ENCODE assay signal across 22 cellular contexts in genomic region chr14:33483110-33483509, GRCh38.
DNase-seq lines count a peak whose midpoint lies in the region; ATAC-seq, FAIRE-seq and TF ChIP-seq lines count a peak whose summit lies in the region.
"Had no signal": no experiment of that assay in that cellular context is flagged by ENCODE, and none has a peak within 500 bp of the region (broad histone marks: within the 10 kb centered on the region; RNA-seq: fewer than 3 reads in every experiment).

No MANE protein-coding gene starts in this region.

- H3K79me2 ChIP-seq in HepG2 (ENCODE audit: insufficient read depth, low read length) (no peaks in the 10 kb centered on the region), K562 (ENCODE audit: control insufficient read depth, insufficient read depth, low read length) (no peaks in the 10 kb centered on the region)

- H4K20me1 ChIP-seq in HepG2 (ENCODE audit: insufficient read depth, low read length) (no peaks in the 10 kb centered on the region), K562 (replicated peaks; ENCODE audit: control insufficient read depth, insufficient read depth, low read length) (no peaks in the 10 kb centered on the region)
- H4K20me1 ChIP-seq: BLaER1 treated with 17β-estradiol and CSF1 and Interleukin-3, amounts not matched to agents 10 nM and 100 nM had no signal

- POLR2A ChIA-PET in HepG2 (lab: Yijun Ruan, JAX) (no interaction called here), K562 (lab: Yijun Ruan, JAX) (interaction anchor here (0.6 kb wide), 1 partner anchor 162 kb away, joined by 4 read pairs; no protein-coding TSS in a partner anchor)

- CTCF ChIA-PET in HepG2 (lab: Yijun Ruan, JAX; ENCODE audit: low intra/inter-chr PET ratio, low total read pairs) (no interaction called here), K562 (lab: Yijun Ruan, JAX; ENCODE audit: low intra/inter-chr PET ratio) (no interaction called here)

- intact Hi-C loops in HepG2 (cut with micrococcal nuclease; ENCODE audit: unreplicated experiment) = no loop called here
- intact Hi-C loops in right lobe of liver (cut with DNase I) = no loop called here
- intact Hi-C loops in K562 (cut with micrococcal nuclease) = no loop called here
- intact Hi-C loops in adrenal gland (cut with DNase I) = no loop called here

- TF ChIP-seq POLR2A in HepG2 (IDR thresholded peaks at IDR 0.05; ENCODE audit: insufficient read depth in 1 of 2, low read depth in 2 of 2, low read length in 2 of 2) = no peak
- no peak for TF ChIP-seq POLR2A in right lobe of liver (IDR thresholded peaks at IDR 0.05)
- no peak for TF ChIP-seq POLR2A in K562 (conservative IDR thresholded peaks at IDR 0.05)
- TF ChIP-seq POLR2A in adrenal gland (IDR thresholded peaks at IDR 0.05) = no peak

- H3K9me3 ChIP-seq in HepG2 (ENCODE audit: low read length) = no peaks in the 10 kb centered on the region
- H3K9me3 ChIP-seq in right lobe of liver = no peaks in the 10 kb centered on the region
- no peaks in the 10 kb centered on the region for H3K9me3 ChIP-seq in K562 (replicated peaks; ENCODE audit: control insufficient read depth, insufficient read depth, low read depth, low read length)
- H3K9me3 ChIP-seq in adrenal gland (replicated peaks in 1 of 3) = no peaks in the 10 kb centered on the region
- no peaks in the 10 kb centered on the region for H3K9me3 ChIP-seq in BE2C
- H3K9me3 ChIP-seq: A549; BLaER1 treated with 17β-estradiol and CSF1 and Interleukin-3, amounts not matched to agents 10 nM and 100 nM; Caco-2 had no signal

- H3K4me1 ChIP-seq in HepG2 (ENCODE audit: insufficient read depth, low read length) (no peaks in the 10 kb centered on the region), right lobe of liver (no peaks in the 10 kb centered on the region), K562 (replicated peaks in 1 of 2; ENCODE audit: control insufficient read depth in 2 of 2, insufficient read depth in 2 of 2, low read length in 2 of 2) (peaks cover 0 to 23% of the 10 kb centered on the region in 2 experiments; a peak in 3 of 5 replicates), adrenal gland (replicated peaks in 1 of 2) (no peaks in the 10 kb centered on the region), BE2C (peaks cover 29% of the 10 kb centered on the region)
- H3K4me1 ChIP-seq: A549, Caco-2 had no signal

- in situ Hi-C loops in HepG2 (cut with HindIII; ENCODE audit: extremely low pct_ligation_motif_present, low pct_unique_long_range_greater_than_20kb) (no loop called here), K562 (cut with MboI) (no loop called here)

- TF ChIP-seq RAD21 in HepG2 (CRISPR knock-in tag; IDR thresholded peaks at IDR 0.05) (no peak), K562 (CRISPR knock-in tag; conservative IDR thresholded peaks at IDR 0.05 in 1 of 2, IDR thresholded peaks at IDR 0.05 in 1 of 2) (no peak)

- H3K27ac ChIP-seq in HepG2 (ENCODE audit: extremely low read length, insufficient read depth, low read length) (no peak overlapping the region), right lobe of liver (no peak overlapping the region), K562 (ENCODE audit: extremely low read depth, low read depth, low read length) (peak overlapping the region; percentile 45; the same call in 2 of the 3 replicates), adrenal gland (no peak overlapping the region)
- H3K27ac ChIP-seq: 22Rv1; A549; BLaER1 treated with 17β-estradiol and CSF1 and Interleukin-3, amounts not matched to agents 10 nM and 100 nM; C4-2B had no signal

- BruUV-seq in HepG2 (replicated peaks; lab: Mats Ljungman, UMichigan) (no TSS peak), K562 (replicated peaks; lab: Mats Ljungman, UMichigan) (no TSS peak)

- ATAC-seq in HepG2 = peak; percentile 43
- no peak for ATAC-seq in right lobe of liver
- peak; percentile 64 for ATAC-seq in K562
- ATAC-seq: A549; CD8-positive, alpha-beta T cell had no signal

- no peak for TF ChIP-seq CTCF in HepG2 (CRISPR knock-in tag; IDR thresholded peaks at IDR 0.05)
- TF ChIP-seq CTCF in right lobe of liver (IDR thresholded peaks at IDR 0.05) = no peak
- no peak for TF ChIP-seq CTCF in K562 (IDR thresholded peaks at IDR 0.05 in 2 of 3, conservative IDR thresholded peaks at IDR 0.05 in 1 of 3; ENCODE audit: insufficient read depth in 2 of 3, low read depth in 1 of 3, low read length in 3 of 3)
- no peak for TF ChIP-seq CTCF in adrenal gland (IDR thresholded peaks at IDR 0.05)
- TF ChIP-seq CTCF in BE2C (IDR thresholded peaks at IDR 0.05; ENCODE audit: low read depth, low read length) = no peak

- H3K9ac ChIP-seq in HepG2 (ENCODE audit: insufficient read depth, low read depth, low read length) (no peak overlapping the region), K562 (ENCODE audit: insufficient read depth in 1 of 2, low read depth in 2 of 2, low read length in 2 of 2) (no peak overlapping the region)
- H3K9ac ChIP-seq: BLaER1 treated with 17β-estradiol and CSF1 and Interleukin-3, amounts not matched to agents 10 nM and 100 nM had no signal

- H3K36me3 ChIP-seq in HepG2 (replicated peaks in 1 of 2; ENCODE audit: control insufficient read depth in 1 of 2, insufficient read depth in 2 of 2, low read length in 2 of 2) = no peaks in the 10 kb centered on the region
- no peaks in the 10 kb centered on the region for H3K36me3 ChIP-seq in right lobe of liver
- no peaks in the 10 kb centered on the region for H3K36me3 ChIP-seq in K562 (ENCODE audit: control insufficient read depth, insufficient read depth, low read length)
- H3K36me3 ChIP-seq in adrenal gland (replicated peaks in 1 of 2) = no peaks in the 10 kb centered on the region
- no peaks in the 10 kb centered on the region for H3K36me3 ChIP-seq in BE2C
- H3K36me3 ChIP-seq: BLaER1 treated with 17β-estradiol and CSF1 and Interleukin-3, amounts not matched to agents 10 nM and 100 nM had no signal

- no peak overlapping the region for H3K4me3 ChIP-seq in HepG2 (replicated peaks in 1 of 3; ENCODE audit: insufficient read depth in 1 of 3, low read depth in 2 of 3, low read length in 3 of 3)
- no peak overlapping the region for H3K4me3 ChIP-seq in right lobe of liver
- H3K4me3 ChIP-seq in K562 = no peak overlapping the region
- H3K4me3 ChIP-seq in adrenal gland = no peak overlapping the region
- no peak overlapping the region for H3K4me3 ChIP-seq in BE2C (ENCODE audit: low read depth, low read length)
- H3K4me3 ChIP-seq: A549; BLaER1 treated with 17β-estradiol and CSF1 and Interleukin-3, amounts not matched to agents 10 nM and 100 nM had no signal

- TF ChIP-seq EP300 in HepG2 (IDR thresholded peaks at IDR 0.05; ENCODE audit: low read depth in 2 of 2, low read length in 2 of 2) (no peak), HepG2 (CRISPR knock-in tag; IDR thresholded peaks at IDR 0.05; ENCODE audit: borderline replicate concordance) (no peak), K562 (IDR thresholded peaks at IDR 0.05; ENCODE audit: low read length) (no peak)

- DNase-seq in HepG2 (ENCODE audit: low spot score) = no peak
- no peak for DNase-seq in right lobe of liver
- peak; percentile 6 for DNase-seq in OCI-M1 (lab: John Stamatoyannopoulos, UW)
- DNase-seq in K562 (ENCODE audit: extremely low read depth in 1 of 4, low spot score in 3 of 4) = peak in 2 of 4 experiments; percentile 27 to 30
- no peak for DNase-seq in nucleus accumbens (lab: John Stamatoyannopoulos, UW)
- no peak for DNase-seq in adrenal gland
- no peak for DNase-seq in BE2C
- DNase-seq: AML-193; Caco-2; Calu3; CD4-positive, alpha-beta T cell; CD8-positive, alpha-beta T cell; DMS79 treated with DMSO at 0.1 percent for 48 hours; GF-D8 had no signal

- no peaks in the 10 kb centered on the region for H3K9me1 ChIP-seq in K562 (ENCODE audit: control insufficient read depth, insufficient read depth, low read length)

- no peak overlapping the region for H2AFZ ChIP-seq in HepG2 (ENCODE audit: low read length)
- peak overlapping the region; percentile 59 for H2AFZ ChIP-seq in K562 (ENCODE audit: low read depth, low read length)

- no peak for FAIRE-seq in HepG2 (lab: Jason Lieb, UNC)
- FAIRE-seq in K562 (lab: Jason Lieb, UNC) = peak; percentile 68
- FAIRE-seq: A549, D721Med, G401.6, GM12891, GM19239 had no signal

- peaks cover 0 to 25% of the 10 kb centered on the region in 2 experiments; a peak in 2 of 5 replicates for H3K27me3 ChIP-seq in HepG2 (ENCODE audit: control insufficient read depth in 1 of 2, insufficient read depth in 2 of 2, low read length in 2 of 2)
- H3K27me3 ChIP-seq in right lobe of liver = no peaks in the 10 kb centered on the region
- H3K27me3 ChIP-seq in K562 (ENCODE audit: control insufficient read depth in 2 of 2, insufficient read depth in 2 of 2, low read length in 2 of 2) = no peaks in the 10 kb centered on the region
- no peaks in the 10 kb centered on the region for H3K27me3 ChIP-seq in adrenal gland
- no peaks in the 10 kb centered on the region for H3K27me3 ChIP-seq in BE2C
- H3K27me3 ChIP-seq: BLaER1 treated with 17β-estradiol and CSF1 and Interleukin-3, amounts not matched to agents 10 nM and 100 nM had no signal

- H3K4me2 ChIP-seq in HepG2 (ENCODE audit: low read depth, low read length) (no peak overlapping the region), K562 (ENCODE audit: insufficient read depth, low read length) (peak overlapping the region; percentile 52; the same call in 1 of the 2 replicates)
- H3K4me2 ChIP-seq: A549 had no signal

- WGBS in HepG2 (ENCODE audit: low lambda C conversion rate) = 19% methylated on average over 6 of the region's 6 CpGs
- WGBS in right lobe of liver (ENCODE audit: insufficient coverage, low coverage, low lambda C conversion rate, missing lambda C conversion rate) = 68% methylated on average over 6 of the region's 6 CpGs
- 7% methylated on average over 6 of the region's 6 CpGs for WGBS in K562 (ENCODE audit: insufficient coverage, low coverage, missing lambda C conversion rate)
- 87 to 95% (median 88%) methylated on average over 6 of the region's 6 CpGs for WGBS in adrenal gland, 4 donors

TF ChIP-seq in HepG2, 621 proteins besides CTCF, POLR2A, EP300 and RAD21 (continues in another document):
- TF ChIP-seq RFXAP (CRISPR knock-in tag; IDR thresholded peaks at IDR 0.05; ENCODE audit: borderline replicate concordance) = no peak
- TF ChIP-seq KLF6 (CRISPR knock-in tag; IDR thresholded peaks at IDR 0.05) = no peak

TF ChIP-seq in K562, 482 proteins besides CTCF, POLR2A, EP300 and RAD21:
- TF ChIP-seq HDGF (IDR thresholded peaks at IDR 0.05) (no peak), CBFA2T3 (IDR thresholded peaks at IDR 0.05) (peak; percentile 53), TEAD4 (IDR thresholded peaks at IDR 0.05; ENCODE audit: low read length) (0 out of 2 replicates have a peak, but pooled peaks have one; percentile 12), TEAD4 (CRISPR knock-in tag; IDR thresholded peaks at IDR 0.05; ENCODE audit: borderline replicate concordance) (no peak)

Comparison
In these comparisons a context has a peak if more than half of its experiments do, and no peak if none do; other contexts are left out.
1. ATAC-seq: peak in HepG2 (single experiment) and K562 (single experiment); none in right lobe of liver (0 of 4).